ENCODE assay signal across 1 cellular context in the genomic region with DNA sequence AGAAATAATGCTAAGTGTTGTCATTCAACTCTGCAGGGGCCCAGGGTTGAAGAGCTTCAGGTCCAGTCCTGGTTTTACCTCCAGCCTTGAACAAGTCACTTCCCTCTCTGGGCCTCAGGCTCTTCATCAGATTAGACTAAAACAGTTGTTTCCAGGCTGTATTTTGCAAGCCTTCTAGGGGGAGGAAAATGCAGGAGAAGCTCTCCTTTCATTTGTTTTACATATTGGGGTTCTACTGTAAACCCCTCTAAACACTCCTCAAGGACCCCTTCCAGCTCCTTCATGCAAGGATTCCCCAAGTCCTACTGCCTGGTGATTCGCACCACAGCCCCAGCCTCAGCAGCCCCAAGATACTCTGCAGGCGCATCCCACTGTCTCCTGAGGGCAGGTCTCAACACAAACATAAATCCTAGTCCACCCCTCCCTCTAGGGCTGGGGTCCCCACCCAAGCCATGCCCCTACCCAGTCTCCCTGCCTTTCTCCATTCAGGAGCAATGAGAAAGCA.
TF ChIP-seq lines count a peak whose summit lies in the region.

No MANE protein-coding gene starts in this region.

TF ChIP-seq in K562, 482 proteins besides CTCF, POLR2A, EP300 and RAD21 (continued from another document and continues in another):
- TF ChIP-seq, protein P1, sequence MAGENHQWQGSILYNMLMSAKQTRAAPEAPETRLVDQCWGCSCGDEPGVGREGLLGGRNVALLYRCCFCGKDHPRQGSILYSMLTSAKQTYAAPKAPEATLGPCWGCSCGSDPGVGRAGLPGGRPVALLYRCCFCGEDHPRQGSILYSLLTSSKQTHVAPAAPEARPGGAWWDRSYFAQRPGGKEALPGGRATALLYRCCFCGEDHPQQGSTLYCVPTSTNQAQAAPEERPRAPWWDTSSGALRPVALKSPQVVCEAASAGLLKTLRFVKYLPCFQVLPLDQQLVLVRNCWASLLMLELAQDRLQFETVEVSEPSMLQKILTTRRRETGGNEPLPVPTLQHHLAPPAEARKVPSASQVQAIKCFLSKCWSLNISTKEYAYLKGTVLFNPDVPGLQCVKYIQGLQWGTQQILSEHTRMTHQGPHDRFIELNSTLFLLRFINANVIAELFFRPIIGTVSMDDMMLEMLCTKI (IDR thresholded peaks at IDR 0.05; ENCODE audit: partially characterized antibody): no peak
- TF ChIP-seq DPF2 (IDR thresholded peaks at IDR 0.05) (peak; percentile 48), TGIF2 (CRISPR knock-in tag; IDR thresholded peaks at IDR 0.05) (no peak), TCFL5 (CRISPR knock-in tag; conservative IDR thresholded peaks at IDR 0.05) (no peak), ZNF274 (IDR thresholded peaks at IDR 0.05; ENCODE audit: borderline replicate concordance, low read depth, low read length) (no peak), RBM15 (IDR thresholded peaks at IDR 0.05; ENCODE audit: insufficient read depth, low read length) (no peak), ZNF384 (IDR thresholded peaks at IDR 0.05; ENCODE audit: low read depth, low read length) (no peak), HNRNPH1 (optimal IDR thresholded peaks at IDR 0.05; ENCODE audit: low read depth, low read length) (no peak), ETV6 (IDR thresholded peaks at IDR 0.05; ENCODE audit: borderline replicate concordance in 1 of 2, low read depth in 2 of 2, low read length in 1 of 2) (no peak), ETV6 (CRISPR knock-in tag; IDR thresholded peaks at IDR 0.05; ENCODE audit: borderline replicate concordance) (no peak), ZNF695 (CRISPR knock-in tag; IDR thresholded peaks at IDR 0.05) (no peak), WHSC1 (IDR thresholded peaks at IDR 0.05; ENCODE audit: low read length) (no peak), KDM5B (IDR thresholded peaks at IDR 0.05; ENCODE audit: insufficient replicate concordance, low read depth, low read length) (no peak), ZKSCAN3 (CRISPR knock-in tag; IDR thresholded peaks at IDR 0.05) (no peak), L3MBTL2 (IDR thresholded peaks at IDR 0.05) (peak; percentile 25; the same call in 1 of the 2 replicates), ZNF24 (IDR thresholded peaks at IDR 0.05) (no peak), ZNF232 (CRISPR knock-in tag; IDR thresholded peaks at IDR 0.05) (no peak), ZNF445 (CRISPR knock-in tag; IDR thresholded peaks at IDR 0.05; ENCODE audit: low read depth) (no peak), MYNN (IDR thresholded peaks at IDR 0.05) (no peak), MYNN (CRISPR knock-in tag; IDR thresholded peaks at IDR 0.05) (no peak), TRIM28 (IDR thresholded peaks at IDR 0.05) (no peak), ATF7 (IDR thresholded peaks at IDR 0.05) (no peak), HNRNPLL (IDR thresholded peaks at IDR 0.05; ENCODE audit: low read depth, low read length, poor library complexity, severe bottlenecking) (no peak), IFI16 (CRISPR knock-in tag; IDR thresholded peaks at IDR 0.05) (no peak), FOXA1 (IDR thresholded peaks at IDR 0.05; ENCODE audit: borderline replicate concordance) (no peak), ZNF586 (CRISPR knock-in tag; conservative IDR thresholded peaks at IDR 0.05) (no peak), MYBL2 (IDR thresholded peaks at IDR 0.05; ENCODE audit: low read depth) (no peak), MYBL2 (CRISPR knock-in tag; IDR thresholded peaks at IDR 0.05; ENCODE audit: borderline replicate concordance) (no peak), RCOR1 (IDR thresholded peaks at IDR 0.05; ENCODE audit: borderline replicate concordance in 1 of 2, low read depth in 2 of 2, low read length in 2 of 2) (peak in 1 of 2 experiments; percentile 74; a peak in 2 of 4 replicates), RNF2 (IDR thresholded peaks at IDR 0.05) (peak; percentile 95), RB1 (IDR thresholded peaks at IDR 0.05; ENCODE audit: low read depth) (no peak), IRF2 (CRISPR knock-in tag; IDR thresholded peaks at IDR 0.05) (no peak), MAFK (IDR thresholded peaks at IDR 0.05; ENCODE audit: low read length) (0 out of 2 replicates have a peak, but pooled peaks have one; percentile 11), JUND (IDR thresholded peaks at IDR 0.05; ENCODE audit: borderline replicate concordance, low read depth, low read length) (peak; percentile 67), JUND (tag; IDR thresholded peaks at IDR 0.05; ENCODE audit: borderline replicate concordance, low read depth, low read length) (peak; percentile 20; the same call in 1 of the 3 replicates), RFX5 (IDR thresholded peaks at IDR 0.05; ENCODE audit: low read depth, low read length) (peak; percentile 32; the same call in 1 of the 2 replicates), ZNF699 (CRISPR knock-in tag; IDR thresholded peaks at IDR 0.05; ENCODE audit: insufficient replicate concordance) (no peak), ZNF561 (CRISPR knock-in tag; conservative IDR thresholded peaks at IDR 0.05) (no peak), MIER1 (IDR thresholded peaks at IDR 0.05; ENCODE audit: low read depth) (no peak), PHF21A (IDR thresholded peaks at IDR 0.05; ENCODE audit: borderline replicate concordance, low read depth) (no peak), LCOR (CRISPR knock-in tag; IDR thresholded peaks at IDR 0.05) (no peak), POLR3A (IDR thresholded peaks at IDR 0.05; ENCODE audit: borderline replicate concordance, extremely low read depth, insufficient read depth, insufficient read length) (no peak)
- TF ChIP-seq, protein P2, sequence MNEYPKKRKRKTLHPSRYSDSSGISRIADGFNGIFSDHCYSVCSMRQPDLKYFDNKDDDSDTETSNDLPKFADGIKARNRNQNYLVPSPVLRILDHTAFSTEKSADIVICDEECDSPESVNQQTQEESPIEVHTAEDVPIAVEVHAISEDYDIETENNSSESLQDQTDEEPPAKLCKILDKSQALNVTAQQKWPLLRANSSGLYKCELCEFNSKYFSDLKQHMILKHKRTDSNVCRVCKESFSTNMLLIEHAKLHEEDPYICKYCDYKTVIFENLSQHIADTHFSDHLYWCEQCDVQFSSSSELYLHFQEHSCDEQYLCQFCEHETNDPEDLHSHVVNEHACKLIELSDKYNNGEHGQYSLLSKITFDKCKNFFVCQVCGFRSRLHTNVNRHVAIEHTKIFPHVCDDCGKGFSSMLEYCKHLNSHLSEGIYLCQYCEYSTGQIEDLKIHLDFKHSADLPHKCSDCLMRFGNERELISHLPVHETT (CRISPR knock-in tag; conservative IDR thresholded peaks at IDR 0.05 in 1 of 2, IDR thresholded peaks at IDR 0.05 in 1 of 2): 0 out of 4 replicates have a peak, but pooled peaks of 1 of the 2 experiments have one; percentile 53
- TF ChIP-seq, protein P3, sequence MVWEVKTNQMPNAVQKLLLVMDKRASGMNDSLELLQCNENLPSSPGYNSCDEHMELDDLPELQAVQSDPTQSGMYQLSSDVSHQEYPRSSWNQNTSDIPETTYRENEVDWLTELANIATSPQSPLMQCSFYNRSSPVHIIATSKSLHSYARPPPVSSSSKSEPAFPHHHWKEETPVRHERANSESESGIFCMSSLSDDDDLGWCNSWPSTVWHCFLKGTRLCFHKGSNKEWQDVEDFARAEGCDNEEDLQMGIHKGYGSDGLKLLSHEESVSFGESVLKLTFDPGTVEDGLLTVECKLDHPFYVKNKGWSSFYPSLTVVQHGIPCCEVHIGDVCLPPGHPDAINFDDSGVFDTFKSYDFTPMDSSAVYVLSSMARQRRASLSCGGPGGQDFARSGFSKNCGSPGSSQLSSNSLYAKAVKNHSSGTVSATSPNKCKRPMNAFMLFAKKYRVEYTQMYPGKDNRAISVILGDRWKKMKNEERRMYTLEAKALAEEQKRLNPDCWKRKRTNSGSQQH (CRISPR knock-in tag; IDR thresholded peaks at IDR 0.05): no peak
- TF ChIP-seq, protein P4, sequence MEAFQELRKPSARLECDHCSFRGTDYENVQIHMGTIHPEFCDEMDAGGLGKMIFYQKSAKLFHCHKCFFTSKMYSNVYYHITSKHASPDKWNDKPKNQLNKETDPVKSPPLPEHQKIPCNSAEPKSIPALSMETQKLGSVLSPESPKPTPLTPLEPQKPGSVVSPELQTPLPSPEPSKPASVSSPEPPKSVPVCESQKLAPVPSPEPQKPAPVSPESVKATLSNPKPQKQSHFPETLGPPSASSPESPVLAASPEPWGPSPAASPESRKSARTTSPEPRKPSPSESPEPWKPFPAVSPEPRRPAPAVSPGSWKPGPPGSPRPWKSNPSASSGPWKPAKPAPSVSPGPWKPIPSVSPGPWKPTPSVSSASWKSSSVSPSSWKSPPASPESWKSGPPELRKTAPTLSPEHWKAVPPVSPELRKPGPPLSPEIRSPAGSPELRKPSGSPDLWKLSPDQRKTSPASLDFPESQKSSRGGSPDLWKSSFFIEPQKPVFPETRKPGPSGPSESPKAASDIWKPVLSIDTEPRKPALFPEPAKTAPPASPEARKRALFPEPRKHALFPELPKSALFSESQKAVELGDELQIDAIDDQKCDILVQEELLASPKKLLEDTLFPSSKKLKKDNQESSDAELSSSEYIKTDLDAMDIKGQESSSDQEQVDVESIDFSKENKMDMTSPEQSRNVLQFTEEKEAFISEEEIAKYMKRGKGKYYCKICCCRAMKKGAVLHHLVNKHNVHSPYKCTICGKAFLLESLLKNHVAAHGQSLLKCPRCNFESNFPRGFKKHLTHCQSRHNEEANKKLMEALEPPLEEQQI (IDR thresholded peaks at IDR 0.05): peak; percentile 67
- TF ChIP-seq, protein P5, sequence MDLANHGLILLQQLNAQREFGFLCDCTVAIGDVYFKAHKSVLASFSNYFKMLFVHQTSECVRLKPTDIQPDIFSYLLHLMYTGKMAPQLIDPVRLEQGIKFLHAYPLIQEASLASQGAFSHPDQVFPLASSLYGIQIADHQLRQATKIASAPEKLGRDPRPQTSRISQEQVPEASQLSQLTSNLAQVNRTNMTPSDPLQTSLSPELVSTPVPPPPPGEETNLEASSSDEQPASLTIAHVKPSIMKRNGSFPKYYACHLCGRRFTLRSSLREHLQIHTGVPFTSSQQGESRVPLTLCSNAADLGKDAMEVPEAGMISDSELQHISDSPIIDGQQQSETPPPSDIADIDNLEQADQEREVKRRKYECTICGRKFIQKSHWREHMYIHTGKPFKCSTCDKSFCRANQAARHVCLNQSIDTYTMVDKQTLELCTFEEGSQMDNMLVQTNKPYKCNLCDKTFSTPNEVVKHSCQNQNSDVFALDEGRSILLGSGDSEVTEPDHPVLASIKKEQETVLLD (IDR thresholded peaks at IDR 0.05): no peak
- TF ChIP-seq, protein P6, sequence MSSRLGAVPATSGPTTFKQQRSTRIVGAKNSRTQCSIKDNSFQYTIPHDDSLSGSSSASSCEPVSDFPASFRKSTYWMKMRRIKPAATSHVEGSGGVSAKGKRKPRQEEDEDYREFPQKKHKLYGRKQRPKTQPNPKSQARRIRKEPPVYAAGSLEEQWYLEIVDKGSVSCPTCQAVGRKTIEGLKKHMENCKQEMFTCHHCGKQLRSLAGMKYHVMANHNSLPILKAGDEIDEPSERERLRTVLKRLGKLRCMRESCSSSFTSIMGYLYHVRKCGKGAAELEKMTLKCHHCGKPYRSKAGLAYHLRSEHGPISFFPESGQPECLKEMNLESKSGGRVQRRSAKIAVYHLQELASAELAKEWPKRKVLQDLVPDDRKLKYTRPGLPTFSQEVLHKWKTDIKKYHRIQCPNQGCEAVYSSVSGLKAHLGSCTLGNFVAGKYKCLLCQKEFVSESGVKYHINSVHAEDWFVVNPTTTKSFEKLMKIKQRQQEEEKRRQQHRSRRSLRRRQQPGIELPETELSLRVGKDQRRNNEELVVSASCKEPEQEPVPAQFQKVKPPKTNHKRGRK (tag; IDR thresholded peaks at IDR 0.05): 0 out of 2 replicates have a peak, but pooled peaks have one; percentile 9
- TF ChIP-seq, protein P7, sequence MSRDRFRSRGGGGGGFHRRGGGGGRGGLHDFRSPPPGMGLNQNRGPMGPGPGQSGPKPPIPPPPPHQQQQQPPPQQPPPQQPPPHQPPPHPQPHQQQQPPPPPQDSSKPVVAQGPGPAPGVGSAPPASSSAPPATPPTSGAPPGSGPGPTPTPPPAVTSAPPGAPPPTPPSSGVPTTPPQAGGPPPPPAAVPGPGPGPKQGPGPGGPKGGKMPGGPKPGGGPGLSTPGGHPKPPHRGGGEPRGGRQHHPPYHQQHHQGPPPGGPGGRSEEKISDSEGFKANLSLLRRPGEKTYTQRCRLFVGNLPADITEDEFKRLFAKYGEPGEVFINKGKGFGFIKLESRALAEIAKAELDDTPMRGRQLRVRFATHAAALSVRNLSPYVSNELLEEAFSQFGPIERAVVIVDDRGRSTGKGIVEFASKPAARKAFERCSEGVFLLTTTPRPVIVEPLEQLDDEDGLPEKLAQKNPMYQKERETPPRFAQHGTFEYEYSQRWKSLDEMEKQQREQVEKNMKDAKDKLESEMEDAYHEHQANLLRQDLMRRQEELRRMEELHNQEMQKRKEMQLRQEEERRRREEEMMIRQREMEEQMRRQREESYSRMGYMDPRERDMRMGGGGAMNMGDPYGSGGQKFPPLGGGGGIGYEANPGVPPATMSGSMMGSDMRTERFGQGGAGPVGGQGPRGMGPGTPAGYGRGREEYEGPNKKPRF (IDR thresholded peaks at IDR 0.05; ENCODE audit: low read depth, low read length): no peak
- TF ChIP-seq, protein P8, sequence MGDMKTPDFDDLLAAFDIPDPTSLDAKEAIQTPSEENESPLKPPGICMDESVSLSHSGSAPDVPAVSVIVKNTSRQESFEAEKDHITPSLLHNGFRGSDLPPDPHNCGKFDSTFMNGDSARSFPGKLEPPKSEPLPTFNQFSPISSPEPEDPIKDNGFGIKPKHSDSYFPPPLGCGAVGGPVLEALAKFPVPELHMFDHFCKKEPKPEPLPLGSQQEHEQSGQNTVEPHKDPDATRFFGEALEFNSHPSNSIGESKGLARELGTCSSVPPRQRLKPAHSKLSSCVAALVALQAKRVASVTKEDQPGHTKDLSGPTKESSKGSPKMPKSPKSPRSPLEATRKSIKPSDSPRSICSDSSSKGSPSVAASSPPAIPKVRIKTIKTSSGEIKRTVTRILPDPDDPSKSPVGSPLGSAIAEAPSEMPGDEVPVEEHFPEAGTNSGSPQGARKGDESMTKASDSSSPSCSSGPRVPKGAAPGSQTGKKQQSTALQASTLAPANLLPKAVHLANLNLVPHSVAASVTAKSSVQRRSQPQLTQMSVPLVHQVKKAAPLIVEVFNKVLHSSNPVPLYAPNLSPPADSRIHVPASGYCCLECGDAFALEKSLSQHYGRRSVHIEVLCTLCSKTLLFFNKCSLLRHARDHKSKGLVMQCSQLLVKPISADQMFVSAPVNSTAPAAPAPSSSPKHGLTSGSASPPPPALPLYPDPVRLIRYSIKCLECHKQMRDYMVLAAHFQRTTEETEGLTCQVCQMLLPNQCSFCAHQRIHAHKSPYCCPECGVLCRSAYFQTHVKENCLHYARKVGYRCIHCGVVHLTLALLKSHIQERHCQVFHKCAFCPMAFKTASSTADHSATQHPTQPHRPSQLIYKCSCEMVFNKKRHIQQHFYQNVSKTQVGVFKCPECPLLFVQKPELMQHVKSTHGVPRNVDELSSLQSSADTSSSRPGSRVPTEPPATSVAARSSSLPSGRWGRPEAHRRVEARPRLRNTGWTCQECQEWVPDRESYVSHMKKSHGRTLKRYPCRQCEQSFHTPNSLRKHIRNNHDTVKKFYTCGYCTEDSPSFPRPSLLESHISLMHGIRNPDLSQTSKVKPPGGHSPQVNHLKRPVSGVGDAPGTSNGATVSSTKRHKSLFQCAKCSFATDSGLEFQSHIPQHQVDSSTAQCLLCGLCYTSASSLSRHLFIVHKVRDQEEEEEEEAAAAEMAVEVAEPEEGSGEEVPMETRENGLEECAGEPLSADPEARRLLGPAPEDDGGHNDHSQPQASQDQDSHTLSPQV (IDR thresholded peaks at IDR 0.05): peak; percentile 75; the same call in 1 of the 2 replicates
